ENCODE assay signal across 6 cellular contexts in the genomic region with DNA sequence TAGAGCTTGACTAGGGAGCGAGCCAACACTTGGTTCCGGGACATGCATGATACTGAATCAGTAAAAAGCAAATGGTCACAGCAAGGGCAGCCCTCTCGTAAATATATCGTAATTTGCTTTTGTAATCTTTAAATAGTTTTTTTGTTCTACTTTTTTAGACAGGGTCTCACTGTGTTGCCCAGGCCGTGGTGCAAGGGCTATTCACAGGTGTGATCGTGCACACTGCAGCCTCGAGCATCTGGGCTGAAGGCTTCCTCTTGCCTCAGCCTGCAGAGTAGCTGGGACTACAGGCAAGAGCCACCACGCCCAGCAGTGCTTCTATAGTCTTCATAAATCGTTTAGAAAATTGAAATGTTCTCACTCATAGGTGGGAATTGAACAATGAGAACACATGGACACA.
"Had no signal": no experiment of that assay in that cellular context is flagged by ENCODE, and none has a peak within 500 bp of the region (broad histone marks: within the 10 kb centered on the region; RNA-seq: fewer than 3 reads in every experiment).

No MANE protein-coding gene starts in this region.

- DNase-seq: H7, IMR-90 had no signal

- H3K9me3 Mint-ChIP-seq: GM23338 had no signal

- ATAC-seq: GM23338, HCT116, K562 had no signal

- H3K9me3 ChIP-seq: HAP-1 had no signal

- H2AFZ ChIP-seq: GM23338 had no signal

- H3K36me3 ChIP-seq: HAP-1 had no signal

- H3K4me3 Mint-ChIP-seq: GM23338 had no signal

- H3K4me3 ChIP-seq: GM23338, HAP-1, K562 had no signal
